ENCODE assay signal across 1 cellular context in genomic region chr15:65275104-65275727, GRCh38.
TF ChIP-seq lines count a peak whose summit lies in the region.

No MANE protein-coding gene starts in this region.

TF ChIP-seq in IMR-90, 13 proteins besides CTCF, POLR2A, EP300 and RAD21 (continued from another document):
- TF ChIP-seq BHLHE40 (IDR thresholded peaks at IDR 0.05; ENCODE audit: low read depth, low read length) (no peak), MXI1 (IDR thresholded peaks at IDR 0.05; ENCODE audit: borderline replicate concordance, low read depth, low read length) (no peak), MAFK (IDR thresholded peaks at IDR 0.05; ENCODE audit: low read depth, low read length) (no peak), NFE2L2 (IDR thresholded peaks at IDR 0.05; ENCODE audit: low read depth, low read length) (no peak), MAZ (IDR thresholded peaks at IDR 0.05; ENCODE audit: borderline replicate concordance, low read depth, low read length) (no peak)
- TF ChIP-seq, protein P1, sequence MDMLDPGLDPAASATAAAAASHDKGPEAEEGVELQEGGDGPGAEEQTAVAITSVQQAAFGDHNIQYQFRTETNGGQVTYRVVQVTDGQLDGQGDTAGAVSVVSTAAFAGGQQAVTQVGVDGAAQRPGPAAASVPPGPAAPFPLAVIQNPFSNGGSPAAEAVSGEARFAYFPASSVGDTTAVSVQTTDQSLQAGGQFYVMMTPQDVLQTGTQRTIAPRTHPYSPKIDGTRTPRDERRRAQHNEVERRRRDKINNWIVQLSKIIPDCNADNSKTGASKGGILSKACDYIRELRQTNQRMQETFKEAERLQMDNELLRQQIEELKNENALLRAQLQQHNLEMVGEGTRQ (IDR thresholded peaks at IDR 0.05; ENCODE audit: low read depth, low read length) = no peak
